Comparison of ENCODE assay signal across 16 cellular contexts in genomic region chr2:197613509-197613987, GRCh38.
DNase-seq lines count a peak whose midpoint lies in the region; ATAC-seq and TF ChIP-seq lines count a peak whose summit lies in the region.
"Had no signal": no experiment of that assay in that cellular context is flagged by ENCODE, and none has a peak within 500 bp of the region (broad histone marks: within the 10 kb centered on the region; RNA-seq: fewer than 3 reads in every experiment).

No MANE protein-coding gene starts in this region.

- peaks cover 6% of the 10 kb centered on the region for H3K4me1 Mint-ChIP-seq in activated CD8-positive, alpha-beta T cell treated with anti-CD3 and anti-CD28 coated beads, Interleukin-2, amount 10 ng/mL, durations not matched to agents 7 days and 5 days (ENCODE audit: low read depth)
- H3K4me1 Mint-ChIP-seq: activated T-helper 17 cell treated with anti-CD3 and anti-CD28 coated beads, Interleukin-2, amount 50 U/mL, for 72 hours had no signal

- H3K4me3 ChIP-seq in fibroblast of mammary gland (ENCODE audit: control insufficient read depth, low read depth, low read length) (no peak overlapping the region), transverse colon (no peak overlapping the region)
- H3K4me3 ChIP-seq: tibial nerve had no signal

- peaks cover 10% of the 10 kb centered on the region for H3K27me3 Mint-ChIP-seq in activated CD8-positive, alpha-beta T cell treated with anti-CD3 and anti-CD28 coated beads, Interleukin-2, amount 10 ng/mL, durations not matched to agents 7 days and 5 days (ENCODE audit: low read depth)
- H3K27me3 Mint-ChIP-seq: activated CD4-positive, alpha-beta T cell treated with anti-CD3 and anti-CD28 coated beads for 36 hours; activated T-helper 17 cell treated with anti-CD3 and anti-CD28 coated beads, Interleukin-2, amount 50 U/mL, for 72 hours had no signal

- CTCF ChIA-PET in activated CD8-positive, alpha-beta T cell treated with anti-CD3 and anti-CD28 coated beads, Interleukin-2, amount 10 ng/mL, durations not matched to agents 7 days and 5 days (lab: Charles Lee): no interaction called here

- no peak overlapping the region for H3K27ac Mint-ChIP-seq in activated CD8-positive, alpha-beta T cell treated with anti-CD3 and anti-CD28 coated beads, Interleukin-2, amount 10 ng/mL, durations not matched to agents 7 days and 5 days
- H3K27ac Mint-ChIP-seq: activated CD4-positive, alpha-beta T cell treated with anti-CD3 and anti-CD28 coated beads for 36 hours; activated T-helper 17 cell treated with anti-CD3 and anti-CD28 coated beads, Interleukin-2, amount 50 U/mL, for 72 hours had no signal

- H3K9me3 Mint-ChIP-seq in activated CD8-positive, alpha-beta T cell treated with anti-CD3 and anti-CD28 coated beads, Interleukin-2, amount 10 ng/mL, durations not matched to agents 7 days and 5 days (ENCODE audit: insufficient read depth): no peaks in the 10 kb centered on the region
- H3K9me3 Mint-ChIP-seq: activated T-helper 17 cell treated with anti-CD3 and anti-CD28 coated beads, Interleukin-2, amount 50 U/mL, for 72 hours had no signal

- peaks cover 0 to 18% (median 6%) of the 10 kb centered on the region in 4 donors for H3K4me1 ChIP-seq in transverse colon
- H3K4me1 ChIP-seq: tibial nerve had no signal

- DNase-seq in NCI-H2196 treated with DMSO at 0.1 percent for 48 hours (lab: John Stamatoyannopoulos, UW; ENCODE audit: unreplicated experiment) (peak; percentile 24), NCI-H2196 (lab: John Stamatoyannopoulos, UW; ENCODE audit: unreplicated experiment) (no peak), NCI-H748 treated with DMSO at 0.1 percent for 48 hours (lab: John Stamatoyannopoulos, UW) (peak; percentile 98), fibroblast of mammary gland (ENCODE audit: low read depth) (peak; percentile 67), transverse colon (no peak)
- DNase-seq in activated CD8-positive, alpha-beta T cell treated with anti-CD3 and anti-CD28 coated beads, Interleukin-2, amount 10 ng/mL, durations not matched to agents 7 days and 5 days: no peak
- DNase-seq: ACHN; activated CD4-positive, alpha-beta T cell treated with anti-CD3 and anti-CD28 coated beads for 36 hours; brain microvascular endothelial cell; DND-41; naive thymus-derived CD4-positive, alpha-beta T cell had no signal

- TF ChIP-seq CTCF in fibroblast of mammary gland (conservative IDR thresholded peaks at IDR 0.05; ENCODE audit: control insufficient read depth, insufficient read depth, low read depth, low read length) (no peak), transverse colon (IDR thresholded peaks at IDR 0.05) (no peak)

- TF ChIP-seq POLR2A in transverse colon (IDR thresholded peaks at IDR 0.05): no peak

- H3K4me3 Mint-ChIP-seq in activated CD8-positive, alpha-beta T cell treated with anti-CD3 and anti-CD28 coated beads, Interleukin-2, amount 10 ng/mL, durations not matched to agents 7 days and 5 days: no peak overlapping the region
- H3K4me3 Mint-ChIP-seq: activated CD4-positive, alpha-beta T cell treated with anti-CD3 and anti-CD28 coated beads for 36 hours; activated T-helper 17 cell treated with anti-CD3 and anti-CD28 coated beads, Interleukin-2, amount 50 U/mL, for 72 hours had no signal

- no peak for ATAC-seq in activated CD8-positive, alpha-beta T cell treated with anti-CD3 and anti-CD28 coated beads, Interleukin-2, amount 10 ng/mL, durations not matched to agents 7 days and 5 days
- ATAC-seq in GM21367 (IDR thresholded peaks at IDR 0.05; ENCODE audit: unreplicated experiment): no peak
- ATAC-seq in GM21515 (IDR thresholded peaks at IDR 0.05; ENCODE audit: unreplicated experiment): no peak
- ATAC-seq: activated CD4-positive, alpha-beta T cell treated with anti-CD3 and anti-CD28 coated beads for 36 hours; activated T-helper 17 cell treated with anti-CD3 and anti-CD28 coated beads, Interleukin-2, amount 50 U/mL, for 72 hours; naive thymus-derived CD4-positive, alpha-beta T cell had no signal

- in situ Hi-C loops in transverse colon (cut with MboI; ENCODE audit: low pct_ligation_motif_present in 1 of 4, low pct_unique_long_range_greater_than_20kb in 1 of 4, low sequenced_read_pairs in 3 of 4): no loop called here

- no peaks in the 10 kb centered on the region for H3K36me3 Mint-ChIP-seq in activated CD8-positive, alpha-beta T cell treated with anti-CD3 and anti-CD28 coated beads, Interleukin-2, amount 10 ng/mL, durations not matched to agents 7 days and 5 days (ENCODE audit: low read depth)
- H3K36me3 Mint-ChIP-seq: naive thymus-derived CD4-positive, alpha-beta T cell had no signal

- intact Hi-C loops in transverse colon (cut with DNase I; ENCODE audit: low total_unique reads): no loop called here

- TF ChIP-seq EP300 in transverse colon (IDR thresholded peaks at IDR 0.05; ENCODE audit: low read depth): no peak

- H3K9me3 ChIP-seq in transverse colon: no peaks in the 10 kb centered on the region
- H3K9me3 ChIP-seq: tibial nerve had no signal

- no peaks in the 10 kb centered on the region for H3K27me3 ChIP-seq in transverse colon
- H3K27me3 ChIP-seq: brain microvascular endothelial cell, tibial nerve had no signal

- WGBS in transverse colon (ENCODE audit: low coverage in 1 of 2), 2 donors: 0% methylated on average over 1 of the region's 1 CpG; no CpG with 5 or more reads in 1 of the 2 donors

- H3K27ac ChIP-seq in transverse colon: peak overlapping the region in 3 of 4 donors; percentile 34 to 57 (median 38)
- H3K27ac ChIP-seq: brain microvascular endothelial cell, KMS-11 had no signal

- POLR2A ChIA-PET in activated CD8-positive, alpha-beta T cell treated with anti-CD3 and anti-CD28 coated beads, Interleukin-2, amount 10 ng/mL, durations not matched to agents 7 days and 5 days (lab: Charles Lee): no interaction called here

- H3K36me3 ChIP-seq in transverse colon: no peaks in the 10 kb centered on the region
- H3K36me3 ChIP-seq: brain microvascular endothelial cell had no signal

Comparison
In these comparisons a context has a peak if more than half of its experiments do, and no peak if none do; other contexts are left out.
1. DNase-seq: peak in NCI-H2196 treated with DMSO at 0.1 percent for 48 hours (single experiment), NCI-H748 treated with DMSO at 0.1 percent for 48 hours (single experiment) and fibroblast of mammary gland (single experiment); none in NCI-H2196 (single experiment), transverse colon (single experiment) and activated CD8-positive, alpha-beta T cell treated with anti-CD3 and anti-CD28 coated beads, Interleukin-2, amount 10 ng/mL, durations not matched to agents 7 days and 5 days (single experiment).